ENCODE assay signal across 14 cellular contexts in genomic region chr11:45162064-45162375, GRCh38. TPM values are rescaled to one million over a fixed set of nuclear protein-coding genes. Genes with fewer than 3 reads are reported as not detected.
DNase-seq lines count a peak whose midpoint lies in the region; ATAC-seq and TF ChIP-seq lines count a peak whose summit lies in the region.
"Had no signal": no experiment of that assay in that cellular context is flagged by ENCODE, and none has a peak within 500 bp of the region (broad histone marks: within the 10 kb centered on the region; RNA-seq: fewer than 3 reads in every experiment).

No MANE protein-coding gene starts in this region.

- H4K8ac ChIP-seq in neuronal stem cell (ENCODE audit: low read depth, low read length), result no peak overlapping the region

- H3K36me3 ChIP-seq in heart right ventricle (no peaks in the 10 kb centered on the region), body of pancreas (replicated peaks in 1 of 2; ENCODE audit: insufficient read depth in 1 of 2, low read depth in 2 of 2) (no peaks in the 10 kb centered on the region), neuronal stem cell (replicated peaks in 1 of 2; ENCODE audit: control insufficient read depth in 2 of 2, insufficient read depth in 2 of 2, low read length in 2 of 2) (no peaks in the 10 kb centered on the region), thyroid gland (no peaks in the 10 kb centered on the region)

- H3K23ac ChIP-seq in neuronal stem cell (ENCODE audit: low read depth, low read length, poor library complexity), result no peak overlapping the region

- H2BK5ac ChIP-seq in neuronal stem cell (ENCODE audit: low read length), result no peak overlapping the region

- peak overlapping the region; percentile 8 for H2BK15ac ChIP-seq in neuronal stem cell (ENCODE audit: low read length)

- H3K4me3 ChIP-seq in heart right ventricle (no peak overlapping the region), body of pancreas (no peak overlapping the region), neuronal stem cell (ENCODE audit: low read length in 2 of 2) (no peak overlapping the region), thyroid gland (replicated peaks in 1 of 3) (no peak overlapping the region)

- H3K4me2 ChIP-seq in neuronal stem cell (ENCODE audit: insufficient read depth, low read length, poor library complexity, severe bottlenecking), result no peak overlapping the region

- no peak overlapping the region for H3K9ac ChIP-seq in neuronal stem cell (ENCODE audit: low read depth, low read length, poor library complexity)

- H3K9me3 ChIP-seq in heart right ventricle (no peaks in the 10 kb centered on the region), body of pancreas (no peaks in the 10 kb centered on the region), neuronal stem cell (replicated peaks in 1 of 2; ENCODE audit: control insufficient read depth in 2 of 2, insufficient read depth in 1 of 2, low read depth in 1 of 2, low read length in 2 of 2) (no peaks in the 10 kb centered on the region), thyroid gland (no peaks in the 10 kb centered on the region)

- intact Hi-C loops in heart right ventricle (cut with DNase I), result no loop called here
- intact Hi-C loops in Right ventricle myocardium inferior (cut with DNase I), result no loop called here
- intact Hi-C loops in body of pancreas (cut with DNase I), result no loop called here
- intact Hi-C loops in thyroid gland (cut with DNase I), result no loop called here

- no peak for TF ChIP-seq POLR2A in body of pancreas (IDR thresholded peaks at IDR 0.05)
- TF ChIP-seq POLR2A in thyroid gland (IDR thresholded peaks at IDR 0.05), result no peak

- no peak for DNase-seq in heart right ventricle
- no peak for DNase-seq in Right ventricle myocardium inferior (ENCODE audit: missing footprints)
- DNase-seq in body of pancreas, result no peak
- DNase-seq in neuronal stem cell (ENCODE audit: low spot score), result no peak
- no peak for DNase-seq in thyroid gland
- no peak for DNase-seq in GM13976 (ENCODE audit: low spot score)
- DNase-seq in NCI-H2171 treated with DMSO at 0.1 percent for 48 hours (lab: John Stamatoyannopoulos, UW), result no peak
- no peak for DNase-seq in D341Med (ENCODE audit: low spot score)
- DNase-seq: GF-D8, GOT3, KBM-7, MV-4-11, NCI-H187 treated with DMSO at 0.1 percent for 48 hours, RPMI8226 had no signal

- no peak overlapping the region for H2AK5ac ChIP-seq in neuronal stem cell (ENCODE audit: low read depth, low read length)

- H3K79me1 ChIP-seq in neuronal stem cell (ENCODE audit: low read depth, low read length), result peaks cover 11% of the 10 kb centered on the region

- no peak overlapping the region for H2AFZ ChIP-seq in neuronal stem cell (ENCODE audit: low read length)

- no peak overlapping the region for H4K91ac ChIP-seq in neuronal stem cell (ENCODE audit: low read depth, low read length, poor library complexity)

- no peak overlapping the region for H3K14ac ChIP-seq in neuronal stem cell (ENCODE audit: low read length)

- no peak overlapping the region for H3K4ac ChIP-seq in neuronal stem cell (ENCODE audit: low read length)

- peak overlapping the region in 8 of 10 donors; percentile 12 to 76 (median 43) for H3K27ac ChIP-seq in heart right ventricle
- H3K27ac ChIP-seq in body of pancreas, result peak overlapping the region in 3 of 4 donors; percentile 33 to 43 (median 40)
- H3K27ac ChIP-seq in neuronal stem cell (replicated peaks; ENCODE audit: low read length), result no peak overlapping the region
- H3K27ac ChIP-seq in thyroid gland, result peak overlapping the region in 2 of 3 donors; percentile 8 to 63

- peak overlapping the region; percentile 39 for H3K18ac ChIP-seq in neuronal stem cell (ENCODE audit: low read length)

- no peak overlapping the region for H2BK120ac ChIP-seq in neuronal stem cell (ENCODE audit: low read depth, low read length)

- 59 to 61% methylated on average over 3 of the region's 3 CpGs for WGBS in heart right ventricle, 2 donors
- WGBS in body of pancreas, 2 donors, result 70% methylated on average over 3 of the region's 3 CpGs; no CpG with 5 or more reads in 1 of the 2 donors
- no CpG with 5 or more reads among the region's 3 CpGs for WGBS in neuronal stem cell (ENCODE audit: extremely low coverage in 2 of 2, insufficient read length in 2 of 2, insufficient replicate concordance in 1 of 2), 2 donors
- no CpG with 5 or more reads among the region's 3 CpGs for WGBS in thyroid gland, 2 donors

- in situ Hi-C loops in GM13976 (cut with MboI; ENCODE audit: low sequenced_read_pairs, unreplicated experiment), result no loop called here

- ATAC-seq in heart right ventricle (no peak), Right ventricle myocardium inferior (no peak), body of pancreas (no peak)

- H3K4me1 ChIP-seq in heart right ventricle (peaks cover 33 to 91% (median 69%) of the 10 kb centered on the region in 9 donors), body of pancreas (peaks cover 40% of the 10 kb centered on the region), neuronal stem cell (ENCODE audit: control insufficient read depth in 2 of 2, insufficient read depth in 1 of 2, low read depth in 1 of 2, low read length in 2 of 2) (peaks cover 9 to 13% of the 10 kb centered on the region in 2 donors), thyroid gland (peaks cover 47 to 50% of the 10 kb centered on the region in 2 donors)

- no peak overlapping the region for H2BK12ac ChIP-seq in neuronal stem cell (ENCODE audit: low read length)

- H3K27me3 ChIP-seq in heart right ventricle, result no peaks in the 10 kb centered on the region
- H3K27me3 ChIP-seq in body of pancreas, result no peaks in the 10 kb centered on the region
- no peaks in the 10 kb centered on the region for H3K27me3 ChIP-seq in neuronal stem cell (ENCODE audit: control insufficient read depth in 3 of 3, insufficient read depth in 3 of 3, low read depth in 1 of 3, low read length in 3 of 3)
- no peaks in the 10 kb centered on the region for H3K27me3 ChIP-seq in thyroid gland

- TF ChIP-seq CTCF in heart right ventricle (IDR thresholded peaks at IDR 0.05), result no peak
- no peak for TF ChIP-seq CTCF in body of pancreas (IDR thresholded peaks at IDR 0.05)
- no peak for TF ChIP-seq CTCF in thyroid gland (IDR thresholded peaks at IDR 0.05)
- no peak for TF ChIP-seq CTCF in GM13976 (IDR thresholded peaks at IDR 0.05; ENCODE audit: borderline replicate concordance, control extremely low read depth, extremely low read depth, insufficient read depth, missing control alignments)

RNA-seq across cellular contexts. Expression of gene PRDM11, which starts 15.6 kb away (rescaled TPM):
- 10 to 100 TPM; 10.8 to 22.0 (median 15.8) TPM for total RNA-seq in heart right ventricle
- 1 to 10 TPM; 4.6 to 7.7 TPM for polyA plus RNA-seq in heart right ventricle
- 16.0 TPM for total RNA-seq in Right ventricle myocardium inferior
- total RNA-seq in body of pancreas, result 1 to 10 TPM; 4.4 to 7.9 TPM
- polyA plus RNA-seq in neuronal stem cell (2013, experiment 1 of 2), result 2.6 TPM
- polyA plus RNA-seq in neuronal stem cell (2013, experiment 2 of 2), result 2.5 TPM
- total RNA-seq in thyroid gland, result 10 to 100 TPM in 3 of 4 donors, 1 to 10 TPM in 1; 8.6 to 53.3 (median 31.0) TPM
